In the genomic region with DNA sequence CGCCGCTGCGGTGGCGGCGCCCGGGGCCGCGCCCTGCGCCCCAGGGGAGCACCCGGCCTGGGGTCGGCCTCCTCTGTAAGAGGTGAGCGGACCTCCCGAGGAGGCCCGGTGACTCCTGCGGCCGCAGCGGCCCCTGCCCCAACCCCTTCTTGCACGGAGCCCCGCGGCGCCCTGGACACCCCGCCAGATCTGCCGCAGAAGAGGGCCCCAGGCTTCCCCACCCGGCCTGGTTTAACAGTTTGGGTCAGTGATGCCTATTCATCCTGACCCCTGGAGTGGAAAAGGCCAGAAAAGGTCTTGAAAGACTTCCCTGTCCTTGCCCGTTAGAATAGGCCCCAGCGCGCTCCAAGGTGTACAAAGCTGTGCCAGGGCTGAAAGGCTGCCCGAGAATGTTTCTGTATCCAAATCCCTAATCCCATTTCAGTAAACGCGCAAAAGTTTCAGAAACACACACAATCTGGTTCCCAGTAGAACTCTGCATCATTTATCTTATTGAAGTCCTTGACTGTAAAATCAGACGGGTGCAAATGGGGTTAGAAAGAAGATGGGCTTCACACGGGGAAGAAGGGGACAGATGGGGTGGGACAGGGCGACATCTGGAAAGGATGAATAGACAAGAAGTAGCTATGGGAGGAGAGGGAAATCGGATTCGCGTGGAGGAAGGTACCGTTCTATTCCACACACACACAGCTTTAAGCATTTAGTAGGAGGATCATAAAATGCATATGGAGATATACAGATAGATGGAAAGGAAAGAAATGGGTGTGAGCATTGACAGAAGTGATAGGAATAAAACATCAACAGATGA, we compare ENCODE assay signal across 8 cellular contexts. TPM values are rescaled to one million over a fixed set of nuclear protein-coding genes. Genes with fewer than 3 reads are reported as not detected.
DNase-seq lines count a peak whose midpoint lies in the region; ATAC-seq and TF ChIP-seq lines count a peak whose summit lies in the region.

No MANE protein-coding gene starts in this region.

- TF ChIP-seq CTCF in hepatocyte (IDR thresholded peaks at IDR 0.05; ENCODE audit: poor library complexity) (no peak), gastrocnemius medialis (IDR thresholded peaks at IDR 0.05 in 4 of 5, conservative IDR thresholded peaks at IDR 0.05 in 1 of 5) (no peak)

- no peak for ATAC-seq in activated naive CD8-positive, alpha-beta T cell treated with anti-CD3 and anti-CD28 coated beads, Interleukin-2, amount 50 U/mL, for 24 hours
- peak; percentile 6 to 16 for ATAC-seq in gastrocnemius medialis
- ATAC-seq in HG03521 (IDR thresholded peaks at IDR 0.05; ENCODE audit: unreplicated experiment): no peak

- peaks cover 24% of the 10 kb centered on the region for H3K4me1 Mint-ChIP-seq in activated naive CD8-positive, alpha-beta T cell treated with anti-CD3 and anti-CD28 coated beads, Interleukin-2, amount 50 U/mL, for 24 hours

- peak overlapping the region; percentile 98 for H3K27ac ChIP-seq in hepatocyte
- peak overlapping the region; percentile 86 to 99 (median 98) for H3K27ac ChIP-seq in gastrocnemius medialis

- H2AFZ ChIP-seq in hepatocyte: peak overlapping the region; percentile 83

- H3K9me3 Mint-ChIP-seq in activated naive CD8-positive, alpha-beta T cell treated with anti-CD3 and anti-CD28 coated beads, Interleukin-2, amount 50 U/mL, for 24 hours: no peaks in the 10 kb centered on the region

- no peaks in the 10 kb centered on the region for H3K9me2 ChIP-seq in hepatocyte (replicated peaks; ENCODE audit: insufficient read depth)

- H3K27ac Mint-ChIP-seq in activated naive CD8-positive, alpha-beta T cell treated with anti-CD3 and anti-CD28 coated beads, Interleukin-2, amount 50 U/mL, for 24 hours: peak overlapping the region; percentile 36

- in situ Hi-C loops in gastrocnemius medialis (cut with MboI; ENCODE audit: low sequenced_read_pairs in 4 of 4): loop anchor here (5.0 to 25.0 kb wide), 6 partner anchors 35 to 410 kb away; a partner anchor contains a TSS

- no peaks in the 10 kb centered on the region for H3K36me3 Mint-ChIP-seq in activated naive CD8-positive, alpha-beta T cell treated with anti-CD3 and anti-CD28 coated beads, Interleukin-2, amount 50 U/mL, for 24 hours (ENCODE audit: low read depth)

- no peaks in the 10 kb centered on the region for H3K27me3 Mint-ChIP-seq in activated naive CD8-positive, alpha-beta T cell treated with anti-CD3 and anti-CD28 coated beads, Interleukin-2, amount 50 U/mL, for 24 hours

- H3K4me1 ChIP-seq in hepatocyte (ENCODE audit: insufficient read depth): peaks cover 16% of the 10 kb centered on the region
- peaks cover 41 to 59% of the 10 kb centered on the region in 2 donors for H3K4me1 ChIP-seq in gastrocnemius medialis

- peaks cover 27% of the 10 kb centered on the region for H3K79me2 ChIP-seq in hepatocyte

- H3K9me3 ChIP-seq in hepatocyte (ENCODE audit: low read depth) (no peaks in the 10 kb centered on the region), gastrocnemius medialis (no peaks in the 10 kb centered on the region)

- peaks cover 17% of the 10 kb centered on the region for H4K20me1 ChIP-seq in hepatocyte (ENCODE audit: insufficient read depth, poor library complexity, severe bottlenecking)

- peak overlapping the region; percentile 87 for H3K4me3 Mint-ChIP-seq in activated naive CD8-positive, alpha-beta T cell treated with anti-CD3 and anti-CD28 coated beads, Interleukin-2, amount 50 U/mL, for 24 hours

- H3K27me3 ChIP-seq in hepatocyte (no peaks in the 10 kb centered on the region), gastrocnemius medialis (no peaks in the 10 kb centered on the region)

- 21% methylated on average over 36 of the region's 37 CpGs for WGBS in hepatocyte (ENCODE audit: low lambda C conversion rate, missing lambda C conversion rate)

- no peak for TF ChIP-seq POLR2A in gastrocnemius medialis (IDR thresholded peaks at IDR 0.05)

- peak overlapping the region; percentile 82 for H3K4me2 ChIP-seq in hepatocyte

- no peaks in the 10 kb centered on the region for H3K36me3 ChIP-seq in hepatocyte (replicated peaks; ENCODE audit: insufficient read depth, low read depth)
- no peaks in the 10 kb centered on the region for H3K36me3 ChIP-seq in gastrocnemius medialis

- DNase-seq in D341Med (ENCODE audit: low spot score) (peak; percentile 66), KG1 (lab: John Stamatoyannopoulos, UW) (peak; percentile 64), hepatocyte (ENCODE audit: low spot score) (no peak), gastrocnemius medialis (peak in 1 of 2 donors; percentile 39), kidney tubule cell (ENCODE audit: low spot score) (no peak), LoVo (ENCODE audit: low spot score) (no peak)
- DNase-seq in activated naive CD8-positive, alpha-beta T cell treated with anti-CD3 and anti-CD28 coated beads, Interleukin-2, amount 50 U/mL, for 24 hours: no peak

- H3K4me3 ChIP-seq in hepatocyte: peak overlapping the region; percentile 29
- peak overlapping the region; percentile 81 to 84 (median 82) for H3K4me3 ChIP-seq in gastrocnemius medialis

- intact Hi-C loops in gastrocnemius medialis (cut with DNase I; ENCODE audit: low total_unique reads): loop anchor here (1.0 to 5.0 kb wide), 6 partner anchors 35 to 415 kb away; a partner anchor contains a TSS

RNA-seq across cellular contexts. Expression of a gene that starts 1.1 kb away (rescaled TPM):
- 23.7 and 29.3 TPM in 2 replicates for total RNA-seq in hepatocyte
- polyA plus RNA-seq in hepatocyte: 47.7 and 48.2 TPM in 2 replicates
- total RNA-seq in gastrocnemius medialis: 10 to 100 TPM; 30.4 to 66.5 (median 40.5) TPM

Comparison
In these comparisons a context has a peak if more than half of its experiments do, and no peak if none do; other contexts are left out.
1. DNase-seq: peak in D341Med (single experiment) and KG1 (single experiment); none in activated naive CD8-positive, alpha-beta T cell treated with anti-CD3 and anti-CD28 coated beads, Interleukin-2, amount 50 U/mL, for 24 hours (single experiment), hepatocyte (single experiment), kidney tubule cell (single experiment) and LoVo (single experiment).
2. ATAC-seq: peak in gastrocnemius medialis (2 of 2); none in activated naive CD8-positive, alpha-beta T cell treated with anti-CD3 and anti-CD28 coated beads, Interleukin-2, amount 50 U/mL, for 24 hours (single experiment) and HG03521 (single experiment).